In genomic region chr6:105993769-105994521, GRCh38 we compare ENCODE assay signal across 8 cellular contexts.
DNase-seq lines count a peak whose midpoint lies in the region; ATAC-seq and TF ChIP-seq lines count a peak whose summit lies in the region.

No MANE protein-coding gene starts in this region.

- H3K9me3 Mint-ChIP-seq in activated CD4-positive, alpha-beta memory T cell treated with anti-CD3 and anti-CD28 coated beads, Interleukin-2, amount 10 ng/mL, durations not matched to agents 7 days and 5 days, result no peaks in the 10 kb centered on the region
- no peaks in the 10 kb centered on the region for H3K9me3 Mint-ChIP-seq in natural killer cell

- H3K27ac Mint-ChIP-seq in activated CD4-positive, alpha-beta memory T cell treated with anti-CD3 and anti-CD28 coated beads, Interleukin-2, amount 10 ng/mL, durations not matched to agents 7 days and 5 days, result peak overlapping the region; percentile 74
- peak overlapping the region; percentile 50 to 59 for H3K27ac Mint-ChIP-seq in natural killer cell

- peak overlapping the region; percentile 87 for H3K4me3 Mint-ChIP-seq in activated CD4-positive, alpha-beta memory T cell treated with anti-CD3 and anti-CD28 coated beads, Interleukin-2, amount 10 ng/mL, durations not matched to agents 7 days and 5 days
- H3K4me3 Mint-ChIP-seq in natural killer cell, result peak overlapping the region; percentile 99

- no peaks in the 10 kb centered on the region for H3K9me3 ChIP-seq in HUES6 (ENCODE audit: control insufficient read depth, insufficient read depth, low read depth, low read length)
- H3K9me3 ChIP-seq in vagina, result no peaks in the 10 kb centered on the region

- H3K4me1 ChIP-seq in HUES6 (ENCODE audit: control insufficient read depth, insufficient read depth, low read length), result peaks cover 28% of the 10 kb centered on the region
- H3K4me1 ChIP-seq in vagina, result peaks cover 7% of the 10 kb centered on the region

- H3K27me3 ChIP-seq in HUES6 (ENCODE audit: control insufficient read depth, insufficient read depth, low read length) (peaks cover 85% of the 10 kb centered on the region), vagina (no peaks in the 10 kb centered on the region)

- intact Hi-C loops in natural killer cell (cut with micrococcal nuclease) (loop anchor here (2.0 to 10.0 kb wide), 4 partner anchors 105 to 531 kb away; no protein-coding TSS in a partner anchor), vagina (cut with DNase I) (no loop called here)

- no peaks in the 10 kb centered on the region for H3K36me3 ChIP-seq in HUES6 (ENCODE audit: control insufficient read depth, insufficient read depth, low read length)
- no peaks in the 10 kb centered on the region for H3K36me3 ChIP-seq in vagina

- TF ChIP-seq POLR2A in vagina (IDR thresholded peaks at IDR 0.05), result peak in 1 of 2 donors; percentile 51

- H3K9ac ChIP-seq in HUES6 (ENCODE audit: low read length), result peak overlapping the region; percentile 73

- DNase-seq in AG20443 (ENCODE audit: low spot score) (peak; percentile 67), epithelial cell of esophagus (ENCODE audit: low read depth) (peak; percentile 50), natural killer cell (peak; percentile 45), vagina (ENCODE audit: extremely low spot score in 2 of 2) (no peak), T1000 (lab: John Stamatoyannopoulos, UW) (no peak), mesenteric fat pad (ENCODE audit: low spot score) (no peak)
- peak; percentile 72 for DNase-seq in activated CD4-positive, alpha-beta memory T cell treated with anti-CD3 and anti-CD28 coated beads, Interleukin-2, amount 10 ng/mL, durations not matched to agents 7 days and 5 days

- POLR2A ChIA-PET in activated CD4-positive, alpha-beta memory T cell treated with anti-CD3 and anti-CD28 coated beads, Interleukin-2, amount 10 ng/mL, durations not matched to agents 7 days and 5 days (lab: Charles Lee), result interaction anchor here (0.9 to 10.2 kb wide), 32 partner anchors 10 to 591 kb away, joined by 3 to 323 read pairs (median 6); partner anchors contain the start of genes ATG5, PRDM1 and PREP

- peak; percentile 51 to 75 (median 57) for ATAC-seq in natural killer cell

- H3K4me1 Mint-ChIP-seq in activated CD4-positive, alpha-beta memory T cell treated with anti-CD3 and anti-CD28 coated beads, Interleukin-2, amount 10 ng/mL, durations not matched to agents 7 days and 5 days, result peaks cover 62% of the 10 kb centered on the region
- H3K4me1 Mint-ChIP-seq in natural killer cell, result peaks cover 33% of the 10 kb centered on the region in 2 donors

- TF ChIP-seq CTCF in epithelial cell of esophagus (IDR thresholded peaks at IDR 0.05; ENCODE audit: insufficient read depth, low read depth, low read length, missing control alignments), result no peak
- TF ChIP-seq CTCF in natural killer cell (IDR thresholded peaks at IDR 0.05), result no peak
- TF ChIP-seq CTCF in vagina (IDR thresholded peaks at IDR 0.05), result no peak

- CTCF ChIA-PET in activated CD4-positive, alpha-beta memory T cell treated with anti-CD3 and anti-CD28 coated beads, Interleukin-2, amount 10 ng/mL, durations not matched to agents 7 days and 5 days (lab: Charles Lee), result interaction anchor here (0.8 to 6.7 kb wide), 19 partner anchors 10 to 261 kb away, joined by 3 to 80 read pairs (median 6); partner anchors contain the start of gene PRDM1

- no peak overlapping the region; the same call in 1 of the 2 replicates for H3K27ac ChIP-seq in HUES6 (ENCODE audit: low read depth, low read length)
- H3K27ac ChIP-seq in vagina, result peak overlapping the region; percentile 92

- H3K36me3 Mint-ChIP-seq in activated CD4-positive, alpha-beta memory T cell treated with anti-CD3 and anti-CD28 coated beads, Interleukin-2, amount 10 ng/mL, durations not matched to agents 7 days and 5 days (ENCODE audit: low read depth), result peaks cover 4% of the 10 kb centered on the region
- no peaks in the 10 kb centered on the region for H3K36me3 Mint-ChIP-seq in natural killer cell

- peaks cover 5% of the 10 kb centered on the region for H3K27me3 Mint-ChIP-seq in activated CD4-positive, alpha-beta memory T cell treated with anti-CD3 and anti-CD28 coated beads, Interleukin-2, amount 10 ng/mL, durations not matched to agents 7 days and 5 days
- peaks cover 51 to 67% of the 10 kb centered on the region in 2 donors for H3K27me3 Mint-ChIP-seq in natural killer cell (ENCODE audit: low read depth in 2 of 2)

- peak overlapping the region; percentile 84 for H3K4me3 ChIP-seq in HUES6 (ENCODE audit: low read depth, low read length)
- peak overlapping the region; percentile 85 for H3K4me3 ChIP-seq in epithelial cell of esophagus (ENCODE audit: low read length)
- H3K4me3 ChIP-seq in vagina, result peak overlapping the region; percentile 59 to 81

Comparison
In these comparisons a context has a peak if more than half of its experiments do, and no peak if none do; other contexts are left out.
1. DNase-seq: peak in AG20443 (single experiment), activated CD4-positive, alpha-beta memory T cell treated with anti-CD3 and anti-CD28 coated beads, Interleukin-2, amount 10 ng/mL, durations not matched to agents 7 days and 5 days (single experiment), epithelial cell of esophagus (single experiment) and natural killer cell (single experiment); none in vagina (0 of 2), T1000 (single experiment) and mesenteric fat pad (single experiment).
2. Peak in every context shown above with its lines, with median percentiles within 50 percentile points of each other: H3K4me3 ChIP-seq.